ENCODE assay signal across 8 cellular contexts in genomic region chrX:47129879-47130358, GRCh38.
DNase-seq lines count a peak whose midpoint lies in the region; ATAC-seq and TF ChIP-seq lines count a peak whose summit lies in the region.

No MANE protein-coding gene starts in this region.

- H3K36me3 Mint-ChIP-seq in dendritic cell treated with granulocyte-macrophage colony-stimulating factor and Interleukin-4, amounts not matched to agents 40 ng/mL and 50 ng/mL, for 4 days (ENCODE audit: low read depth) = peaks cover 6% of the 10 kb centered on the region
- no peaks in the 10 kb centered on the region for H3K36me3 Mint-ChIP-seq in nephron progenitor cell (ENCODE audit: low read depth)

- H3K9me3 ChIP-seq in Loucy (ENCODE audit: insufficient read depth, low read depth, low read length) = no peaks in the 10 kb centered on the region

- intact Hi-C loops in dendritic cell treated with granulocyte-macrophage colony-stimulating factor and Interleukin-4, amounts not matched to agents 40 ng/mL and 50 ng/mL, for 4 days (cut with micrococcal nuclease) = loop anchor here (2.0 kb wide), 1 partner anchor 15 kb away; the partner anchor contains the start of genes NDUFB11 and RBM10

- H3K4me3 ChIP-seq in Loucy (ENCODE audit: low read length, poor library complexity, severe bottlenecking) = peak overlapping the region; percentile 82

- no peak overlapping the region for H2AFZ ChIP-seq in Loucy (ENCODE audit: low read length)

- H3K9me2 ChIP-seq in Loucy (replicated peaks; ENCODE audit: low read depth, low read length) = no peaks in the 10 kb centered on the region

- no peaks in the 10 kb centered on the region for H3K27me3 ChIP-seq in Loucy (ENCODE audit: insufficient read depth, low read length, poor library complexity, severe bottlenecking)

- no peaks in the 10 kb centered on the region for H3K27me3 Mint-ChIP-seq in dendritic cell treated with granulocyte-macrophage colony-stimulating factor and Interleukin-4, amounts not matched to agents 40 ng/mL and 50 ng/mL, for 4 days
- peaks cover 5% of the 10 kb centered on the region for H3K27me3 Mint-ChIP-seq in nephron progenitor cell (ENCODE audit: low read depth, poor library complexity)

- no peaks in the 10 kb centered on the region for H4K20me1 ChIP-seq in Loucy (ENCODE audit: insufficient read depth, low read length, poor library complexity, severe bottlenecking)

- peak overlapping the region; percentile 59 for H3K4me2 ChIP-seq in Loucy (ENCODE audit: low read depth, low read length, poor library complexity, severe bottlenecking)

- peak overlapping the region; percentile 66 for H3K9ac ChIP-seq in Loucy (ENCODE audit: low read depth, low read length, poor library complexity, severe bottlenecking)

- DNase-seq in nephron progenitor cell (no peak), NCI-H345 (lab: John Stamatoyannopoulos, UW) (no peak), iPS-NIHi7 (ENCODE audit: extremely low spot score) (no peak)

- no peaks in the 10 kb centered on the region for H3K36me3 ChIP-seq in Loucy (ENCODE audit: insufficient read depth, low read length)

- ATAC-seq in HG03342 (IDR thresholded peaks at IDR 0.05; ENCODE audit: unreplicated experiment) (no peak), GM18907 (IDR thresholded peaks at IDR 0.05; ENCODE audit: unreplicated experiment) (no peak)

- H3K79me2 ChIP-seq in Loucy (ENCODE audit: insufficient read depth, low read length) = peaks cover 7% of the 10 kb centered on the region

- TF ChIP-seq CTCF in C4-2B (conservative IDR thresholded peaks at IDR 0.05) (no peak), Loucy (conservative IDR thresholded peaks at IDR 0.05; ENCODE audit: low read length) (no peak), nephron progenitor cell (IDR thresholded peaks at IDR 0.05) (no peak)

- H3K4me3 Mint-ChIP-seq in dendritic cell treated with granulocyte-macrophage colony-stimulating factor and Interleukin-4, amounts not matched to agents 40 ng/mL and 50 ng/mL, for 4 days = peak overlapping the region; percentile 23
- H3K4me3 Mint-ChIP-seq in nephron progenitor cell = peak overlapping the region; percentile 96

- H3K27ac ChIP-seq in C4-2B = peak overlapping the region; percentile 59

- H3K4me1 ChIP-seq in Loucy (ENCODE audit: insufficient read depth, low read length, poor library complexity, severe bottlenecking) = no peaks in the 10 kb centered on the region

- no peaks in the 10 kb centered on the region for H3K9me3 Mint-ChIP-seq in dendritic cell treated with granulocyte-macrophage colony-stimulating factor and Interleukin-4, amounts not matched to agents 40 ng/mL and 50 ng/mL, for 4 days
- peaks cover 53% of the 10 kb centered on the region for H3K9me3 Mint-ChIP-seq in nephron progenitor cell

- H3K4me1 Mint-ChIP-seq in dendritic cell treated with granulocyte-macrophage colony-stimulating factor and Interleukin-4, amounts not matched to agents 40 ng/mL and 50 ng/mL, for 4 days (ENCODE audit: low read depth) = no peaks in the 10 kb centered on the region
- H3K4me1 Mint-ChIP-seq in nephron progenitor cell = no peaks in the 10 kb centered on the region

- H3F3A ChIP-seq in Loucy (ENCODE audit: low read depth) = no peaks in the 10 kb centered on the region

- peak overlapping the region; percentile 98 for H3K27ac Mint-ChIP-seq in dendritic cell treated with granulocyte-macrophage colony-stimulating factor and Interleukin-4, amounts not matched to agents 40 ng/mL and 50 ng/mL, for 4 days
- H3K27ac Mint-ChIP-seq in nephron progenitor cell = no peak overlapping the region
